ENCODE assay signal across 2 cellular contexts in the genomic region with DNA sequence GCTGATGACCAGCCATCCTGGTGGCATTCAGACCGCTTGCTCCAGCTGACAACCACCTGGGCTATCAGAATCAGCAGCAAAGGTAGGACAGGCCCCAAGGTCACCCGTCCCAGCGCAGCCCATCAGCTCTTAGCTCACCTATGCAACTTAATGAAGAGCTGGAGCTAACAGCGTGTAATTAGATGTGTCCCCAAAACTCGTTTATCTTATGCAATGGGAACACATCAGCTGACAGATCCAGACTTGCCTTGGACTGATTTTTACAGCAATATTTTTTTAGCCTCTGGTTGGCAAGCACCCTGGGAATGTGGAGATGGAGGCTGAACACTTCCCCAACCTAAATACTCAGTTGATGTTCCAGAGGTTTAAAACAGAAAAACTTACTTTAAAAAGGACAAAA.
TF ChIP-seq lines count a peak whose summit lies in the region.

No MANE protein-coding gene starts in this region.

TF ChIP-seq in SK-N-SH, 30 proteins besides CTCF, POLR2A, EP300 and RAD21 (continued from another document):
- TF ChIP-seq, protein P1, sequence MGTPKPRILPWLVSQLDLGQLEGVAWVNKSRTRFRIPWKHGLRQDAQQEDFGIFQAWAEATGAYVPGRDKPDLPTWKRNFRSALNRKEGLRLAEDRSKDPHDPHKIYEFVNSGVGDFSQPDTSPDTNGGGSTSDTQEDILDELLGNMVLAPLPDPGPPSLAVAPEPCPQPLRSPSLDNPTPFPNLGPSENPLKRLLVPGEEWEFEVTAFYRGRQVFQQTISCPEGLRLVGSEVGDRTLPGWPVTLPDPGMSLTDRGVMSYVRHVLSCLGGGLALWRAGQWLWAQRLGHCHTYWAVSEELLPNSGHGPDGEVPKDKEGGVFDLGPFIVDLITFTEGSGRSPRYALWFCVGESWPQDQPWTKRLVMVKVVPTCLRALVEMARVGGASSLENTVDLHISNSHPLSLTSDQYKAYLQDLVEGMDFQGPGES (IDR thresholded peaks at IDR 0.05; ENCODE audit: low read depth, low read length) = no peak
- TF ChIP-seq RFX5 (IDR thresholded peaks at IDR 0.05; ENCODE audit: low read length) = no peak
- no peak for TF ChIP-seq MXI1 (IDR thresholded peaks at IDR 0.05; ENCODE audit: low read depth, low read length)
- TF ChIP-seq FOSL2 (IDR thresholded peaks at IDR 0.05; ENCODE audit: borderline replicate concordance, low read depth) = no peak
- no peak for TF ChIP-seq CHD2 (IDR thresholded peaks at IDR 0.05; ENCODE audit: low read length, partially characterized antibody)
- TF ChIP-seq SMC3 (IDR thresholded peaks at IDR 0.05; ENCODE audit: low read depth, low read length) = no peak
- TF ChIP-seq, protein P2, sequence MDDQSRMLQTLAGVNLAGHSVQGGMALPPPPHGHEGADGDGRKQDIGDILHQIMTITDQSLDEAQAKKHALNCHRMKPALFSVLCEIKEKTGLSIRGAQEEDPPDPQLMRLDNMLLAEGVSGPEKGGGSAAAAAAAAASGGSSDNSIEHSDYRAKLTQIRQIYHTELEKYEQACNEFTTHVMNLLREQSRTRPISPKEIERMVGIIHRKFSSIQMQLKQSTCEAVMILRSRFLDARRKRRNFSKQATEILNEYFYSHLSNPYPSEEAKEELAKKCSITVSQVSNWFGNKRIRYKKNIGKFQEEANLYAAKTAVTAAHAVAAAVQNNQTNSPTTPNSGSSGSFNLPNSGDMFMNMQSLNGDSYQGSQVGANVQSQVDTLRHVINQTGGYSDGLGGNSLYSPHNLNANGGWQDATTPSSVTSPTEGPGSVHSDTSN (IDR thresholded peaks at IDR 0.05) = no peak
- TF ChIP-seq GABPA (IDR thresholded peaks at IDR 0.05; ENCODE audit: low read depth) = no peak
- TF ChIP-seq TCF12 (IDR thresholded peaks at IDR 0.05) = no peak
- TF ChIP-seq, protein P3, sequence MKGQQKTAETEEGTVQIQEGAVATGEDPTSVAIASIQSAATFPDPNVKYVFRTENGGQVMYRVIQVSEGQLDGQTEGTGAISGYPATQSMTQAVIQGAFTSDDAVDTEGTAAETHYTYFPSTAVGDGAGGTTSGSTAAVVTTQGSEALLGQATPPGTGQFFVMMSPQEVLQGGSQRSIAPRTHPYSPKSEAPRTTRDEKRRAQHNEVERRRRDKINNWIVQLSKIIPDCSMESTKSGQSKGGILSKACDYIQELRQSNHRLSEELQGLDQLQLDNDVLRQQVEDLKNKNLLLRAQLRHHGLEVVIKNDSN (IDR thresholded peaks at IDR 0.05; ENCODE audit: borderline replicate concordance, low read depth) = no peak
TF ChIP-seq in SK-N-SH: peak in this region for 0.

TF ChIP-seq in SK-N-SH treated with all-trans-retinoic acid at 6 μM for 48 hours, 23 proteins besides CTCF, POLR2A, EP300 and RAD21 (continued from another document):
- TF ChIP-seq, protein P4, sequence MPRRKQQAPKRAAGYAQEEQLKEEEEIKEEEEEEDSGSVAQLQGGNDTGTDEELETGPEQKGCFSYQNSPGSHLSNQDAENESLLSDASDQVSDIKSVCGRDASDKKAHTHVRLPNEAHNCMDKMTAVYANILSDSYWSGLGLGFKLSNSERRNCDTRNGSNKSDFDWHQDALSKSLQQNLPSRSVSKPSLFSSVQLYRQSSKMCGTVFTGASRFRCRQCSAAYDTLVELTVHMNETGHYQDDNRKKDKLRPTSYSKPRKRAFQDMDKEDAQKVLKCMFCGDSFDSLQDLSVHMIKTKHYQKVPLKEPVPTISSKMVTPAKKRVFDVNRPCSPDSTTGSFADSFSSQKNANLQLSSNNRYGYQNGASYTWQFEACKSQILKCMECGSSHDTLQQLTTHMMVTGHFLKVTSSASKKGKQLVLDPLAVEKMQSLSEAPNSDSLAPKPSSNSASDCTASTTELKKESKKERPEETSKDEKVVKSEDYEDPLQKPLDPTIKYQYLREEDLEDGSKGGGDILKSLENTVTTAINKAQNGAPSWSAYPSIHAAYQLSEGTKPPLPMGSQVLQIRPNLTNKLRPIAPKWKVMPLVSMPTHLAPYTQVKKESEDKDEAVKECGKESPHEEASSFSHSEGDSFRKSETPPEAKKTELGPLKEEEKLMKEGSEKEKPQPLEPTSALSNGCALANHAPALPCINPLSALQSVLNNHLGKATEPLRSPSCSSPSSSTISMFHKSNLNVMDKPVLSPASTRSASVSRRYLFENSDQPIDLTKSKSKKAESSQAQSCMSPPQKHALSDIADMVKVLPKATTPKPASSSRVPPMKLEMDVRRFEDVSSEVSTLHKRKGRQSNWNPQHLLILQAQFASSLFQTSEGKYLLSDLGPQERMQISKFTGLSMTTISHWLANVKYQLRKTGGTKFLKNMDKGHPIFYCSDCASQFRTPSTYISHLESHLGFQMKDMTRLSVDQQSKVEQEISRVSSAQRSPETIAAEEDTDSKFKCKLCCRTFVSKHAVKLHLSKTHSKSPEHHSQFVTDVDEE (CRISPR knock-in tag; IDR thresholded peaks at IDR 0.05) = no peak
- TF ChIP-seq CSDC2 (CRISPR knock-in tag; IDR thresholded peaks at IDR 0.05) = no peak
- no peak for TF ChIP-seq ZNF70 (CRISPR knock-in tag; IDR thresholded peaks at IDR 0.05)
- no peak for TF ChIP-seq PPARA (CRISPR knock-in tag; IDR thresholded peaks at IDR 0.05; ENCODE audit: borderline replicate concordance)
- TF ChIP-seq, protein P5, sequence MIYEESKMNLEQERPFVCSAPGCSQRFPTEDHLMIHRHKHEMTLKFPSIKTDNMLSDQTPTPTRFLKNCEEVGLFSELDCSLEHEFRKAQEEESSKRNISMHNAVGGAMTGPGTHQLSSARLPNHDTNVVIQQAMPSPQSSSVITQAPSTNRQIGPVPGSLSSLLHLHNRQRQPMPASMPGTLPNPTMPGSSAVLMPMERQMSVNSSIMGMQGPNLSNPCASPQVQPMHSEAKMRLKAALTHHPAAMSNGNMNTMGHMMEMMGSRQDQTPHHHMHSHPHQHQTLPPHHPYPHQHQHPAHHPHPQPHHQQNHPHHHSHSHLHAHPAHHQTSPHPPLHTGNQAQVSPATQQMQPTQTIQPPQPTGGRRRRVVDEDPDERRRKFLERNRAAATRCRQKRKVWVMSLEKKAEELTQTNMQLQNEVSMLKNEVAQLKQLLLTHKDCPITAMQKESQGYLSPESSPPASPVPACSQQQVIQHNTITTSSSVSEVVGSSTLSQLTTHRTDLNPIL (CRISPR knock-in tag; IDR thresholded peaks at IDR 0.05; ENCODE audit: low read depth) = no peak
- no peak for TF ChIP-seq ZFP3 (CRISPR knock-in tag; IDR thresholded peaks at IDR 0.05)
- no peak for TF ChIP-seq OSR1 (CRISPR knock-in tag; IDR thresholded peaks at IDR 0.05)
- TF ChIP-seq GLIS3 (CRISPR knock-in tag; IDR thresholded peaks at IDR 0.05) = no peak
